ENCODE assay signal across 8 cellular contexts in the genomic region with DNA sequence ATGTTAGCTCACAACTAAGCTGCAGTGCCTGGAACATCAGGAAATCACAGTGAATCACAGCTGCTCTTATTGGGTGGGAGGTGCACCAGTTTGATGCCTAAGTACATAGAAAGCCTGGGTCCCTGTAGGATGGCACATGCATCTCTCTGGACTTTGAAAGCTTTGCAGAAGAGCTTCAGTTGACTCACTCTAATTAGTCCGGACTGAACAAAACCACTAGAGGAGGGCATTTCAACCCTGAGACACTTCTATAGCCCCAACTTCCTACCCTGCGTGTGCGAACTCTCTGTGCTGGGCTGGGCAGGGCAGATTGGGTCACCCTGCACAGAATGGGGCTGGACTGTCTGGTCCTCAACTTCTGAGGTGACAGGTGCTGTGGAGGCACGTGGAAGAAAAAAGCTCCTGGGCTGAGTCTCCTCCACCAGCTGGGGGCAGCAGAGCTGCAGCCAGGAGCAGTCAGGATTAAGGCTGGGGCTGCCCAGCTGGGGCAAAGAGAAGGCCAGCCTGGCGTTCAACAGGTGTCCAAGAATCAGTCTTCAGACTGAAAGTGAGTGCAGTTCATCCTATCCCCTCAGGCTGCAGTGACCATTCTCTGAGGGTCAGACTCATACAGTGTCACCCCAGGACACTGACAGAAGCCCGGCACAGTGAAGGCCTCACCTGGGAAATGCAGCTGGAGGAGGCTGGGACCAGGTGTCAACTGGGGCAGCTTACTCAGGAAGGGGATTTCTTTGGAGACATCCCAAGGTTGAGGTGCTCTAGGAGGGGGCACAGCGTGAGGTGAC. TPM values are rescaled to one million over a fixed set of nuclear protein-coding genes. Genes with fewer than 3 reads are reported as not detected.
DNase-seq lines count a peak whose midpoint lies in the region; ATAC-seq, FAIRE-seq and TF ChIP-seq lines count a peak whose summit lies in the region.

No MANE protein-coding gene starts in this region.

- H3K36me3 ChIP-seq in Karpas-422 (ENCODE audit: insufficient read depth, low read length) (no peaks in the 10 kb centered on the region), astrocyte (ENCODE audit: insufficient read depth, low read length) (no peaks in the 10 kb centered on the region)

- H3K9ac ChIP-seq in Karpas-422 (ENCODE audit: low read length) = no peak overlapping the region
- no peak overlapping the region for H3K9ac ChIP-seq in astrocyte (ENCODE audit: low read length)

- H3K4me3 Mint-ChIP-seq in astrocyte (ENCODE audit: unreplicated experiment) (no peak overlapping the region), memory B cell (no peak overlapping the region)

- peak; percentile 13 for DNase-seq in NOMO-1 treated with DMSO at 0.1 percent for 48 hours (lab: John Stamatoyannopoulos, UW; ENCODE audit: unreplicated experiment)
- DNase-seq in NOMO-1 (lab: John Stamatoyannopoulos, UW; ENCODE audit: unreplicated experiment in 2 of 2) = no peak
- DNase-seq in Karpas-422 = peak; percentile 85
- no peak for DNase-seq in astrocyte (ENCODE audit: low read depth)
- peak; percentile 32 to 48 for DNase-seq in memory B cell (ENCODE audit: low spot score in 2 of 2)
- DNase-seq in NCI-H2029 (lab: John Stamatoyannopoulos, UW) = no peak

- ATAC-seq in memory B cell (ENCODE audit: low read depth) (peak; percentile 86), GM19035 (IDR thresholded peaks at IDR 0.05; ENCODE audit: unreplicated experiment) (no peak), HG03442 (IDR thresholded peaks at IDR 0.05; ENCODE audit: unreplicated experiment) (no peak)

- no peak overlapping the region for H3K4me2 ChIP-seq in Karpas-422 (ENCODE audit: low read depth, low read length, poor library complexity, severe bottlenecking)
- H3K4me2 ChIP-seq in astrocyte (ENCODE audit: low read length) = no peak overlapping the region

- no peak for FAIRE-seq in astrocyte (lab: Jason Lieb, UNC)

- H3K9me3 ChIP-seq in Karpas-422 (ENCODE audit: low read length) (no peaks in the 10 kb centered on the region), astrocyte (ENCODE audit: insufficient read depth, low read depth, low read length) (no peaks in the 10 kb centered on the region)

- H2AFZ ChIP-seq in Karpas-422 (ENCODE audit: low read length) (no peak overlapping the region), astrocyte (ENCODE audit: low read depth, low read length) (no peak overlapping the region)

- H3K9me2 ChIP-seq in Karpas-422 (replicated peaks; ENCODE audit: insufficient read depth, low read length) = no peaks in the 10 kb centered on the region

- H3K79me2 ChIP-seq in Karpas-422 (ENCODE audit: low read length) = no peaks in the 10 kb centered on the region
- no peaks in the 10 kb centered on the region for H3K79me2 ChIP-seq in astrocyte (ENCODE audit: insufficient read depth, low read length)

- H3K4me3 ChIP-seq in Karpas-422 (ENCODE audit: low read length) (no peak overlapping the region), astrocyte (ENCODE audit: insufficient read depth, low read depth, low read length) (no peak overlapping the region)

- H3K9me3 Mint-ChIP-seq in astrocyte (ENCODE audit: unreplicated experiment) (peaks cover 9% of the 10 kb centered on the region), memory B cell (no peaks in the 10 kb centered on the region)

- peak; percentile 29 for TF ChIP-seq CTCF in astrocyte (IDR thresholded peaks at IDR 0.05; ENCODE audit: insufficient read depth, low read depth, low read length)

- no peak overlapping the region for H3K27ac ChIP-seq in Karpas-422 (ENCODE audit: low read length)
- no peak overlapping the region for H3K27ac ChIP-seq in astrocyte (ENCODE audit: low read depth, low read length)

- H3K36me3 Mint-ChIP-seq in astrocyte (ENCODE audit: low read depth, unreplicated experiment) (no peaks in the 10 kb centered on the region), memory B cell (no peaks in the 10 kb centered on the region)

- H3K27ac Mint-ChIP-seq in astrocyte (ENCODE audit: unreplicated experiment) (no peak overlapping the region), memory B cell (no peak overlapping the region)

- H3K4me1 Mint-ChIP-seq in astrocyte (ENCODE audit: low read depth, unreplicated experiment) (no peaks in the 10 kb centered on the region), memory B cell (peaks cover 8% of the 10 kb centered on the region)

- no peaks in the 10 kb centered on the region for H3K27me3 ChIP-seq in Karpas-422 (ENCODE audit: low read length)
- H3K27me3 ChIP-seq in astrocyte (ENCODE audit: insufficient read depth, low read length) = no peaks in the 10 kb centered on the region

- H3K4me1 ChIP-seq in Karpas-422 (ENCODE audit: low read length) (peaks cover 23% of the 10 kb centered on the region), astrocyte (ENCODE audit: insufficient read depth, low read length) (no peaks in the 10 kb centered on the region)

- H4K20me1 ChIP-seq in Karpas-422 (ENCODE audit: insufficient read depth, low read depth, low read length) (no peaks in the 10 kb centered on the region), astrocyte (ENCODE audit: insufficient read depth, low read length) (no peaks in the 10 kb centered on the region)

- peaks cover 85% of the 10 kb centered on the region for H3K27me3 Mint-ChIP-seq in astrocyte (ENCODE audit: low read depth, unreplicated experiment)
- peaks cover 1% of the 10 kb centered on the region for H3K27me3 Mint-ChIP-seq in memory B cell

RNA-seq across cellular contexts. Expression of a gene that starts 22.1 kb away (rescaled TPM):
- not detected in 2 replicates for total RNA-seq in Karpas-422 (2014; rRNA removed; shearing (Covaris generic); ENCODE audit: low replicate concordance)
- not detected in 2 replicates for total RNA-seq in astrocyte

Comparison
In these comparisons a context has a peak if more than half of its experiments do, and no peak if none do; other contexts are left out.
1. DNase-seq: peak in NOMO-1 treated with DMSO at 0.1 percent for 48 hours (single experiment), Karpas-422 (single experiment) and memory B cell (2 of 2); none in NOMO-1 (0 of 2), astrocyte (single experiment) and NCI-H2029 (single experiment).